9 cellular contexts compared by ENCODE assay signal in genomic region chr5:52771343-52772039, GRCh38. TPM values are rescaled to one million over a fixed set of nuclear protein-coding genes. Genes with fewer than 3 reads are reported as not detected.
DNase-seq lines count a peak whose midpoint lies in the region; ATAC-seq and TF ChIP-seq lines count a peak whose summit lies in the region.
"Had no signal": no experiment of that assay in that cellular context is flagged by ENCODE, and none has a peak within 500 bp of the region (broad histone marks: within the 10 kb centered on the region; RNA-seq: fewer than 3 reads in every experiment).

No MANE protein-coding gene starts in this region.

- H3K4me3 ChIP-seq in left ventricle myocardium inferior = no peak overlapping the region

- TF ChIP-seq CTCF in left ventricle myocardium inferior (IDR thresholded peaks at IDR 0.05; ENCODE audit: borderline replicate concordance) = no peak

- H3K9me3 Mint-ChIP-seq in activated CD8-positive, alpha-beta memory T cell treated with anti-CD3 and anti-CD28 coated beads, Interleukin-2, amount 10 ng/mL, durations not matched to agents 7 days and 5 days (ENCODE audit: low read depth) = peaks cover 3% of the 10 kb centered on the region

- intact Hi-C loops in left ventricle myocardium inferior (cut with micrococcal nuclease) (no loop called here), Right ventricle myocardium superior (cut with DNase I) (no loop called here), posterior vena cava (cut with DNase I) (no loop called here)

- peak overlapping the region; percentile 46 for H3K4me3 Mint-ChIP-seq in activated CD8-positive, alpha-beta memory T cell treated with anti-CD3 and anti-CD28 coated beads, Interleukin-2, amount 10 ng/mL, durations not matched to agents 7 days and 5 days

- peaks cover 3% of the 10 kb centered on the region for H3K27me3 Mint-ChIP-seq in activated CD8-positive, alpha-beta memory T cell treated with anti-CD3 and anti-CD28 coated beads, Interleukin-2, amount 10 ng/mL, durations not matched to agents 7 days and 5 days

- DNase-seq in left ventricle myocardium inferior = no peak
- DNase-seq in Right ventricle myocardium superior = no peak
- DNase-seq in activated CD8-positive, alpha-beta memory T cell treated with anti-CD3 and anti-CD28 coated beads, Interleukin-2, amount 10 ng/mL, durations not matched to agents 7 days and 5 days = peak; percentile 81
- DNase-seq in COR-L47 (lab: John Stamatoyannopoulos, UW) = no peak
- no peak for DNase-seq in NCI-H146 treated with DMSO at 0.1 percent for 48 hours (lab: John Stamatoyannopoulos, UW; ENCODE audit: unreplicated experiment)
- no peak for DNase-seq in GM19238 (ENCODE audit: insufficient read length, low spot score)
- DNase-seq in posterior vena cava (ENCODE audit: low spot score) = no peak

- peaks cover 30% of the 10 kb centered on the region for H3K4me1 ChIP-seq in left ventricle myocardium inferior

- peaks cover 77% of the 10 kb centered on the region for H3K4me1 Mint-ChIP-seq in activated CD8-positive, alpha-beta memory T cell treated with anti-CD3 and anti-CD28 coated beads, Interleukin-2, amount 10 ng/mL, durations not matched to agents 7 days and 5 days

- H3K27ac ChIP-seq in left ventricle myocardium inferior (replicated peaks) = peak overlapping the region; percentile 84

- CTCF ChIA-PET in activated CD8-positive, alpha-beta memory T cell treated with anti-CD3 and anti-CD28 coated beads, Interleukin-2, amount 10 ng/mL, durations not matched to agents 7 days and 5 days (lab: Charles Lee) = interaction anchor here (0.9 to 1.3 kb wide), 3 partner anchors 31 to 61 kb away, joined by 3 read pairs; no protein-coding TSS in a partner anchor

- H3K9me3 ChIP-seq in left ventricle myocardium inferior (replicated peaks) = no peaks in the 10 kb centered on the region

- H3K27me3 ChIP-seq in left ventricle myocardium inferior (ENCODE audit: low read depth) = no peaks in the 10 kb centered on the region

- H3K36me3 ChIP-seq in left ventricle myocardium inferior = no peaks in the 10 kb centered on the region

- H3K27ac Mint-ChIP-seq in activated CD8-positive, alpha-beta memory T cell treated with anti-CD3 and anti-CD28 coated beads, Interleukin-2, amount 10 ng/mL, durations not matched to agents 7 days and 5 days = peak overlapping the region; percentile 91

- H3K36me3 Mint-ChIP-seq in activated CD8-positive, alpha-beta memory T cell treated with anti-CD3 and anti-CD28 coated beads, Interleukin-2, amount 10 ng/mL, durations not matched to agents 7 days and 5 days = peaks cover 20% of the 10 kb centered on the region

- ATAC-seq in Right ventricle myocardium superior (ENCODE audit: poor library complexity) = no peak
- ATAC-seq in HG03064 (IDR thresholded peaks at IDR 0.05; ENCODE audit: low read depth, unreplicated experiment) = peak; percentile 96
- ATAC-seq in activated CD8-positive, alpha-beta memory T cell treated with anti-CD3 and anti-CD28 coated beads, Interleukin-2, amount 10 ng/mL, durations not matched to agents 7 days and 5 days = peak; percentile 89
- ATAC-seq: Panc1 had no signal

RNA-seq across cellular contexts. Expression of gene ITGA1, which starts 16.2 kb away (rescaled TPM):
- 28.4 TPM for total RNA-seq in left ventricle myocardium inferior
- total RNA-seq in Right ventricle myocardium superior = 23.6 TPM
- total RNA-seq in activated CD8-positive, alpha-beta memory T cell treated with anti-CD3 and anti-CD28 coated beads, Interleukin-2, amount 10 ng/mL, durations not matched to agents 7 days and 5 days = 10 to 100 TPM; 37.0 to 66.8 TPM
- total RNA-seq in posterior vena cava = 100 to 1,000 TPM; 134 to 213 TPM

RNA-seq across cellular contexts. Expression of gene PELO, which starts 16.2 kb away (rescaled TPM):
- total RNA-seq in left ventricle myocardium inferior = 19.7 TPM
- total RNA-seq in Right ventricle myocardium superior = 16.9 TPM
- total RNA-seq in activated CD8-positive, alpha-beta memory T cell treated with anti-CD3 and anti-CD28 coated beads, Interleukin-2, amount 10 ng/mL, durations not matched to agents 7 days and 5 days = 10 to 100 TPM; 41.8 to 63.4 TPM
- 10 to 100 TPM; 49.4 to 61.8 TPM for total RNA-seq in posterior vena cava
